ENCODE assay signal across 1 cellular context in genomic region chr7:96709381-96710228, GRCh38.
TF ChIP-seq lines count a peak whose summit lies in the region.

SEM1 (minus strand) TSS chr7:96709846; CDS start chr7:96709763, 83 bp downstream.

TF ChIP-seq in K562, 482 proteins besides CTCF, POLR2A, EP300 and RAD21 (continued from another document and continues in another):
- peak; percentile 75 for TF ChIP-seq ZBTB40 (IDR thresholded peaks at IDR 0.05)
- TF ChIP-seq ZBTB40 (CRISPR knock-in tag; IDR thresholded peaks at IDR 0.05) = no peak
- no peak; the same call in 1 of the 2 replicates for TF ChIP-seq MAX (CRISPR knock-in tag; IDR thresholded peaks at IDR 0.05)
- TF ChIP-seq ZNF695 (CRISPR knock-in tag; IDR thresholded peaks at IDR 0.05) = no peak
- TF ChIP-seq PHB (CRISPR knock-in tag; IDR thresholded peaks at IDR 0.05) = no peak
- TF ChIP-seq RNF2 (IDR thresholded peaks at IDR 0.05) = peak; percentile 50; the same call in 1 of the 2 replicates
- TF ChIP-seq KDM1A (IDR thresholded peaks at IDR 0.05) = no peak
- TF ChIP-seq ID3 (CRISPR knock-in tag; IDR thresholded peaks at IDR 0.05) = no peak
- no peak; the same call in 1 of the 2 replicates for TF ChIP-seq ID3 (tag; IDR thresholded peaks at IDR 0.05)
- TF ChIP-seq SMARCE1 (IDR thresholded peaks at IDR 0.05) = peak; percentile 58; the same call in 1 of the 2 replicates
- peak; percentile 34 to 35; a peak in 2 of 4 replicates for TF ChIP-seq ARNT (IDR thresholded peaks at IDR 0.05)
- TF ChIP-seq KAT2B (IDR thresholded peaks at IDR 0.05; ENCODE audit: low read depth, low read length) = no peak
- TF ChIP-seq SRSF3 (IDR thresholded peaks at IDR 0.05; ENCODE audit: insufficient read depth, low read length) = no peak
- no peak for TF ChIP-seq ZNF274 (IDR thresholded peaks at IDR 0.05; ENCODE audit: borderline replicate concordance, low read depth, low read length)
- TF ChIP-seq ETV5 (CRISPR knock-in tag; IDR thresholded peaks at IDR 0.05; ENCODE audit: low read depth) = peak; percentile 59; the same call in 1 of the 2 replicates
- no peak for TF ChIP-seq NCOA2 (IDR thresholded peaks at IDR 0.05; ENCODE audit: partially characterized antibody in 2 of 2)
- TF ChIP-seq ARID2 (IDR thresholded peaks at IDR 0.05) = no peak
- 0 out of 2 replicates have a peak, but pooled peaks have one; percentile 25 for TF ChIP-seq RREB1 (CRISPR knock-in tag; IDR thresholded peaks at IDR 0.05)
- peak; percentile 39 to 43 for TF ChIP-seq NRF1 (conservative IDR thresholded peaks at IDR 0.05 in 1 of 2, IDR thresholded peaks at IDR 0.05 in 1 of 2)
- TF ChIP-seq ZNF696 (CRISPR knock-in tag; conservative IDR thresholded peaks at IDR 0.05) = no peak
- TF ChIP-seq MCM3 (IDR thresholded peaks at IDR 0.05) = no peak
- no peak for TF ChIP-seq PHF21A (IDR thresholded peaks at IDR 0.05; ENCODE audit: borderline replicate concordance, low read depth)
- TF ChIP-seq MBD2 (IDR thresholded peaks at IDR 0.05; ENCODE audit: borderline replicate concordance, low read depth) = peak; percentile 80
- no peak for TF ChIP-seq CBX5 (IDR thresholded peaks at IDR 0.05; ENCODE audit: borderline replicate concordance, low read depth)
- no peak for TF ChIP-seq ZNF184 (CRISPR knock-in tag; IDR thresholded peaks at IDR 0.05)
- TF ChIP-seq USF1 (CRISPR knock-in tag; IDR thresholded peaks at IDR 0.05) = no peak
- peak; percentile 62; the same call in 1 of the 2 replicates for TF ChIP-seq MAFG (tag; conservative IDR thresholded peaks at IDR 0.05)
- TF ChIP-seq PKNOX1 (IDR thresholded peaks at IDR 0.05) = no peak
- no peak for TF ChIP-seq ZSCAN32 (CRISPR knock-in tag; IDR thresholded peaks at IDR 0.05)
- no peak for TF ChIP-seq ZNF512 (tag; IDR thresholded peaks at IDR 0.05)
- TF ChIP-seq MYC (IDR thresholded peaks at IDR 0.05; ENCODE audit: low read depth, low read length) = no peak
- TF ChIP-seq MYC (CRISPR knock-in tag; IDR thresholded peaks at IDR 0.05; ENCODE audit: borderline replicate concordance, low read depth) = no peak
- TF ChIP-seq ZBTB1 (CRISPR knock-in tag; IDR thresholded peaks at IDR 0.05; ENCODE audit: borderline replicate concordance, low read depth) = no peak
- TF ChIP-seq HNRNPH1 (optimal IDR thresholded peaks at IDR 0.05; ENCODE audit: low read depth, low read length) = no peak
- no peak for TF ChIP-seq CBFA2T2 (conservative IDR thresholded peaks at IDR 0.05)
- no peak for TF ChIP-seq RBM17 (IDR thresholded peaks at IDR 0.05; ENCODE audit: borderline replicate concordance, low read depth, low read length)
- TF ChIP-seq LARP7 (IDR thresholded peaks at IDR 0.05) = no peak
- TF ChIP-seq ATF6 (CRISPR knock-in tag; IDR thresholded peaks at IDR 0.05) = peak; percentile 78; the same call in 1 of the 2 replicates
